ENCODE assay signal across 1 cellular context in genomic region chr15:74438206-74438605, GRCh38.
TF ChIP-seq lines count a peak whose summit lies in the region.

No MANE protein-coding gene starts in this region.

TF ChIP-seq in HepG2, 621 proteins besides CTCF, POLR2A, EP300 and RAD21:
- TF ChIP-seq MAX (IDR thresholded peaks at IDR 0.05), result no peak
- TF ChIP-seq NFRKB (IDR thresholded peaks at IDR 0.05), result no peak
- no peak for TF ChIP-seq REPIN1 (CRISPR knock-in tag; IDR thresholded peaks at IDR 0.05; ENCODE audit: borderline replicate concordance, low read depth)
- TF ChIP-seq FOXP1 (IDR thresholded peaks at IDR 0.05), result no peak
- TF ChIP-seq FOXP1 (CRISPR knock-in tag; IDR thresholded peaks at IDR 0.05), result no peak
- TF ChIP-seq STAT6 (CRISPR knock-in tag; IDR thresholded peaks at IDR 0.05; ENCODE audit: borderline replicate concordance), result no peak
- TF ChIP-seq FIP1L1 (IDR thresholded peaks at IDR 0.05; ENCODE audit: borderline replicate concordance, insufficient read depth, low read depth, low read length), result no peak
- TF ChIP-seq PITX1 (CRISPR knock-in tag; IDR thresholded peaks at IDR 0.05), result no peak
- TF ChIP-seq HOXA7 (CRISPR knock-in tag; IDR thresholded peaks at IDR 0.05), result no peak
- no peak for TF ChIP-seq RERE (CRISPR knock-in tag; IDR thresholded peaks at IDR 0.05; ENCODE audit: low read depth)
